8 cellular contexts compared by ENCODE assay signal in genomic region chr15:42495361-42496212, GRCh38. TPM values are rescaled to one million over a fixed set of nuclear protein-coding genes. Genes with fewer than 3 reads are reported as not detected.
A peak's percentile ranks its signal among the peaks of the same experiment; 100 is the strongest.
DNase-seq lines count a peak whose midpoint lies in the region; TF ChIP-seq lines count a peak whose summit lies in the region.

Gene SNAP23 (plus strand): TSS chr15:42495634. CDS start chr15:42511847, 16,213 bp downstream.

- H3K4me1 ChIP-seq in SK-N-SH (ENCODE audit: control insufficient read depth in 1 of 2, insufficient read depth in 2 of 2, low read depth in 1 of 2, low read length in 1 of 2): peaks cover 8 to 23% of the 10 kb centered on the region in 2 experiments

- H3K27ac ChIP-seq in SK-N-SH (ENCODE audit: low read depth in 2 of 2, low read length in 1 of 2) (peak within 1 kb of the TSS; percentile 90 to 99), substantia nigra (ENCODE audit: low read depth, low read length, poor library complexity, severe bottlenecking) (peak within 1 kb of the TSS; percentile 98)

- no peak for TF ChIP-seq EP300 in SK-N-SH (IDR thresholded peaks at IDR 0.05; ENCODE audit: borderline replicate concordance in 1 of 2, low read depth in 1 of 2, low read length in 1 of 2)

- H3K36me3 ChIP-seq in SK-N-SH (replicated peaks in 1 of 2; ENCODE audit: control insufficient read depth in 1 of 2, insufficient read depth in 2 of 2, low read length in 1 of 2): peaks cover 0 to 3% of the 10 kb centered on the region in 2 experiments

- H4K20me1 ChIP-seq in SK-N-SH (ENCODE audit: insufficient read depth): peaks cover 4% of the 10 kb centered on the region; the same call in 1 of the 2 replicates

- H3K4me3 Mint-ChIP-seq in HFFc6: peak within 1 kb of the TSS; percentile 98

- WGBS in SK-N-SH (ENCODE audit: low lambda C conversion rate): 2% methylated on average over 31 of the region's 43 CpGs

- TF ChIP-seq RAD21 in SK-N-SH (IDR thresholded peaks at IDR 0.05; ENCODE audit: low read length): no peak

- peaks cover 53% of the 10 kb centered on the region for H3K79me2 ChIP-seq in SK-N-SH (ENCODE audit: insufficient read depth)

- peak within 1 kb of the TSS; percentile 86 for H3K4me2 ChIP-seq in SK-N-SH

- H3K27ac Mint-ChIP-seq in HFFc6: peak within 1 kb of the TSS; percentile 94

- TF ChIP-seq POLR2A in NB4 (IDR thresholded peaks at IDR 0.05; ENCODE audit: extremely low read depth, insufficient read length): peak; percentile 87

- H3K9me3 Mint-ChIP-seq in HFFc6: no peaks in the 10 kb centered on the region

- TF ChIP-seq CTCF in HFFc6 (IDR thresholded peaks at IDR 0.05): no peak
- no peak for TF ChIP-seq CTCF in NB4 (IDR thresholded peaks at IDR 0.05; ENCODE audit: low read depth, low read length)
- TF ChIP-seq CTCF in SK-N-SH (IDR thresholded peaks at IDR 0.05): no peak

- peaks cover 8% of the 10 kb centered on the region for H3K36me3 Mint-ChIP-seq in HFFc6 (ENCODE audit: low read depth)

- H3K9ac ChIP-seq in SK-N-SH: peak within 1 kb of the TSS; percentile 86

- POLR2A ChIA-PET in SK-N-SH (lab: Yijun Ruan, JAX): interaction anchor here (0.7 to 1.5 kb wide), 4 partner anchors 12 to 220 kb away, joined by 3 to 6 read pairs (median 5); partner anchors contain the start of genes HAUS2, LRRC57 and STARD9

- no peaks in the 10 kb centered on the region for H3K9me3 ChIP-seq in SK-N-SH

- DNase-seq in GF-D8 (lab: John Stamatoyannopoulos, UW) (peak; percentile 61), HFFc6 (peak; percentile 96), NB4 (ENCODE audit: low read depth) (peak; percentile 93), SK-N-SH (peak; percentile 95), germinal center (ENCODE audit: low spot score) (peak; percentile 92), non-pigmented ciliary epithelial cell (ENCODE audit: low read depth) (peak; percentile 88), substantia nigra (lab: John Stamatoyannopoulos, UW) (peak; percentile 65 to 95 (median 87))
- DNase-seq in activated naive CD4-positive, alpha-beta T cell treated with anti-CD3 and anti-CD28 coated beads, Interleukin-2, amount 50 U/mL, for 16 hours: peak; percentile 79

- CTCF ChIA-PET in SK-N-SH (lab: Yijun Ruan, JAX): interaction anchor here (0.9 to 1.4 kb wide), 3 partner anchors 9 to 156 kb away, joined by 3 read pairs; no protein-coding TSS in a partner anchor

- peak within 1 kb of the TSS; percentile 74 for H2AFZ ChIP-seq in SK-N-SH (ENCODE audit: low read depth)

- peaks cover 5% of the 10 kb centered on the region; the same call in 1 of the 2 replicates for H3K27me3 Mint-ChIP-seq in HFFc6 (ENCODE audit: insufficient read depth)

- peak within 1 kb of the TSS; percentile 97 for H3K4me3 ChIP-seq in NB4 (ENCODE audit: low read depth, low read length)
- H3K4me3 ChIP-seq in SK-N-SH (ENCODE audit: low read depth in 2 of 2, low read length in 1 of 2): peak within 1 kb of the TSS; percentile 73

- no peaks in the 10 kb centered on the region for H3K27me3 ChIP-seq in SK-N-SH (ENCODE audit: insufficient read depth)

- peaks cover 50% of the 10 kb centered on the region for H3F3A ChIP-seq in SK-N-SH (replicated peaks; ENCODE audit: insufficient read depth)

- no peaks in the 10 kb centered on the region for H3K9me2 ChIP-seq in SK-N-SH

- H3K4me1 Mint-ChIP-seq in HFFc6 (ENCODE audit: low read depth): peaks cover 70% of the 10 kb centered on the region

TF ChIP-seq in SK-N-SH, 30 proteins besides CTCF, POLR2A, EP300 and RAD21 (continues in another document):
- no peak for TF ChIP-seq YY1 (IDR thresholded peaks at IDR 0.05; ENCODE audit: low read depth)
- peak; percentile 27; the same call in 1 of the 2 replicates for TF ChIP-seq IRF3 (IDR thresholded peaks at IDR 0.05; ENCODE audit: low read depth, low read length)
- peak; percentile 94 for TF ChIP-seq MXI1 (IDR thresholded peaks at IDR 0.05; ENCODE audit: low read depth, low read length)
- no peak for TF ChIP-seq FOSL2 (IDR thresholded peaks at IDR 0.05; ENCODE audit: borderline replicate concordance, low read depth)
- TF ChIP-seq SMC3 (IDR thresholded peaks at IDR 0.05; ENCODE audit: low read depth, low read length): no peak
- no peak for TF ChIP-seq GABPA (IDR thresholded peaks at IDR 0.05; ENCODE audit: low read depth)
- TF ChIP-seq FOXJ3 (CRISPR knock-in tag; IDR thresholded peaks at IDR 0.05): no peak
- peak; percentile 65 for TF ChIP-seq TAF1 (IDR thresholded peaks at IDR 0.05; ENCODE audit: borderline replicate concordance, low read depth, low read length)
- TF ChIP-seq CHD2 (IDR thresholded peaks at IDR 0.05; ENCODE audit: low read length, partially characterized antibody): peak; percentile 75
- TF ChIP-seq PBX3 (IDR thresholded peaks at IDR 0.05): no peak
- peak; percentile 20; the same call in 1 of the 2 replicates for TF ChIP-seq REST (IDR thresholded peaks at IDR 0.05; ENCODE audit: low read depth, low read length)
- TF ChIP-seq ELF1 (IDR thresholded peaks at IDR 0.05): peak; percentile 52
- TF ChIP-seq RCOR1 (IDR thresholded peaks at IDR 0.05; ENCODE audit: low read length): no peak
- no peak for TF ChIP-seq FOXM1 (IDR thresholded peaks at IDR 0.05; ENCODE audit: low read depth)
- no peak for TF ChIP-seq USF1 (IDR thresholded peaks at IDR 0.05; ENCODE audit: borderline replicate concordance, low read depth)
- no peak for TF ChIP-seq TCF12 (IDR thresholded peaks at IDR 0.05)
- peak; percentile 22; the same call in 1 of the 2 replicates for TF ChIP-seq GATA2 (CRISPR knock-in tag; IDR thresholded peaks at IDR 0.05)
- no peak for TF ChIP-seq TEAD4 (IDR thresholded peaks at IDR 0.05; ENCODE audit: borderline replicate concordance, insufficient read depth)
- TF ChIP-seq POLR2AphosphoS5 (IDR thresholded peaks at IDR 0.05; ENCODE audit: low read depth, low read length): peak; percentile 86
- TF ChIP-seq JUND (IDR thresholded peaks at IDR 0.05): no peak
- TF ChIP-seq EZH2phosphoT487 (IDR thresholded peaks at IDR 0.05; ENCODE audit: borderline replicate concordance, low read depth): no peak
- TF ChIP-seq SIN3A (IDR thresholded peaks at IDR 0.05; ENCODE audit: borderline replicate concordance, low read depth, low read length): peak; percentile 89; the same call in 1 of the 2 replicates

RNA-seq across cellular contexts. Expression of gene SNAP23, which starts in this region (rescaled TPM):
- total RNA-seq in HFFc6 (2021; fragmentation: NEBNext Ultra II Directional; extraction: Animal tissue kit (Norgen Biotek cat#: 25700)): 10 to 100 TPM; 48.1 to 65.7 (median 55.8) TPM
- 39.2 and 45.0 TPM in 2 replicates for polyA plus RNA-seq in SK-N-SH (2012; rRNA removed)
- polyA plus RNA-seq in SK-N-SH (2012; cell fraction: cytosol; rRNA removed): 52.1 and 62.7 TPM in 2 replicates
- 17.6 and 52.3 TPM in 2 replicates for polyA plus RNA-seq in SK-N-SH (2012; cell fraction: nucleus; rRNA removed)

Comparison
In these comparisons a context has a peak if more than half of its experiments do, and no peak if none do; other contexts are left out.
1. Peak in every context shown above with its lines: DNase-seq, H3K4me3 ChIP-seq and H3K27ac ChIP-seq.